In the genomic region with DNA sequence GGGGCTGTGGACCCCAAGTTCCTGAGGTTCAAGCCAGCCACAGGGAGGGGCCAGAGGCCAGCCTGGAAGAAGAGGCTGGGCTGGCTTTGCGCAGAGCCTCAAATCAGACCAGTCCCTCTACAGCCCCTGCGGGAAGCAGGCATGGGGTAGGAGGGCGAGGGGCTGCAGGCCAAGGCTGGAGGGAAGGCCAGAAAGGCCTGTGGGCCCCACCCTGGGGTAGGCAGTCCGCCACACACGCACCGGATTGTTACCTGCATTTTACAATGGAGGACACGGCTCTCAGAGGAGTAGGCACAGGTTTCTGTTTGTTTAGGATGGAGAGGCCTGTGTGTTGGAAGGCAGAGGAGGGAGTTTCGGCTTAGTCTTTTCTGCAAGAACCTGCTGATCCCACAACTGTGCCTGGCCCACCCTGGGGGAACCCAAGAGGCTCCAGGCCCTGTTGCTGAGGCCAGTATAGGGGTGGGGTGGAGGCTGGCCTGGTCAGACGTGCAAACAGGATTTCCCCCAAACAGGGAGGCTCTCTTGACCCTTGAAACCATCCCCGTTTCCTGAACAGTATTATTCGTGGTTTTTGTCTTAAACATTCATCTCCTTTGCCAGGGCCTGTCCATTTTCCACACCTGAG, we compare ENCODE assay signal across 12 cellular contexts. TPM values are rescaled to one million over a fixed set of nuclear protein-coding genes. Genes with fewer than 3 reads are reported as not detected.
A peak's percentile ranks its signal among the peaks of the same experiment; 100 is the strongest.
DNase-seq lines count a peak whose midpoint lies in the region; ATAC-seq, FAIRE-seq and TF ChIP-seq lines count a peak whose summit lies in the region.
"Had no signal": no experiment of that assay in that cellular context is flagged by ENCODE, and none has a peak within 500 bp of the region (broad histone marks: within the 10 kb centered on the region; RNA-seq: fewer than 3 reads in every experiment).

No MANE protein-coding gene starts in this region.

- TF ChIP-seq POLR2A in endothelial cell of umbilical vein (IDR thresholded peaks at IDR 0.05; ENCODE audit: low read depth, low read length) (no peak), tibial nerve (IDR thresholded peaks at IDR 0.05) (no peak)

- peaks cover 0 to 12% (median 2%) of the 10 kb centered on the region in 4 donors for H3K4me1 Mint-ChIP-seq in naive thymus-derived CD8-positive, alpha-beta T cell

- H3K36me3 Mint-ChIP-seq in naive thymus-derived CD8-positive, alpha-beta T cell = peaks cover 0 to 2% (median 0%) of the 10 kb centered on the region in 3 donors

- H3K9me3 ChIP-seq in NT2/D1 (ENCODE audit: insufficient read depth, low read length) (peaks cover 4% of the 10 kb centered on the region; the same call in 1 of the 2 replicates), endothelial cell of umbilical vein (replicated peaks; ENCODE audit: control insufficient read depth, insufficient read depth, low read length) (no peaks in the 10 kb centered on the region), mucosa of rectum (ENCODE audit: control insufficient read depth in 2 of 2, low read length in 2 of 2) (no peaks in the 10 kb centered on the region), tibial nerve (no peaks in the 10 kb centered on the region)

- H3K9ac ChIP-seq in NT2/D1 (ENCODE audit: insufficient read length, low read depth) = peak overlapping the region; percentile 74
- H3K9ac ChIP-seq in endothelial cell of umbilical vein (replicated peaks; ENCODE audit: extremely low read depth, insufficient read depth, low read length) = no peak overlapping the region
- H3K9ac ChIP-seq in mucosa of rectum (ENCODE audit: low read depth in 1 of 2, low read length in 2 of 2) = peak overlapping the region in 1 of 2 donors; percentile 78

- H3K36me3 ChIP-seq in NT2/D1 (ENCODE audit: insufficient read depth, insufficient read length, low read length) (no peaks in the 10 kb centered on the region), endothelial cell of umbilical vein (ENCODE audit: control insufficient read depth in 2 of 2, extremely low read depth in 1 of 2, insufficient read depth in 2 of 2, low read length in 2 of 2) (no peaks in the 10 kb centered on the region), mucosa of rectum (ENCODE audit: control insufficient read depth in 2 of 2, insufficient read depth in 2 of 2, low read length in 2 of 2) (no peaks in the 10 kb centered on the region), tibial nerve (no peaks in the 10 kb centered on the region)

- WGBS in tibial nerve, 2 donors = 80 to 86% methylated on average over 9 to 10 of the region's 11 CpGs

- H4K20me1 ChIP-seq in endothelial cell of umbilical vein (replicated peaks; ENCODE audit: control insufficient read depth, extremely low read depth, insufficient read depth, low read length) = no peaks in the 10 kb centered on the region

- no peaks in the 10 kb centered on the region for H3K79me2 ChIP-seq in endothelial cell of umbilical vein (ENCODE audit: control insufficient read depth, insufficient read depth, low read length)

- no peak for FAIRE-seq in endothelial cell of umbilical vein (lab: Jason Lieb, UNC)

- no peak for TF ChIP-seq CTCF in endothelial cell of umbilical vein (IDR thresholded peaks at IDR 0.05; ENCODE audit: extremely low read depth in 1 of 2, insufficient read depth in 1 of 2, low read depth in 1 of 2, low read length in 2 of 2)
- TF ChIP-seq CTCF in tibial nerve (IDR thresholded peaks at IDR 0.05) = no peak

- BruUV-seq in endothelial cell of umbilical vein (replicated peaks; lab: Mats Ljungman, UMichigan) = no TSS peak

- peak overlapping the region; percentile 95 for H2AFZ ChIP-seq in endothelial cell of umbilical vein (ENCODE audit: low read depth, low read length)

- POLR2A ChIA-PET in endothelial cell of umbilical vein (lab: Charles Lee) = no interaction called here
- POLR2A ChIA-PET in naive thymus-derived CD8-positive, alpha-beta T cell (lab: Charles Lee) = no interaction called here

- H3K27ac Mint-ChIP-seq in naive thymus-derived CD8-positive, alpha-beta T cell = peak overlapping the region in 1 of 10 donors; percentile 8

- no peak for ATAC-seq in activated CD4-positive, CD25-positive, alpha-beta regulatory T cell treated with anti-CD3 and anti-CD28 coated beads, Interleukin-2, amount 50 U/mL, for 24 hours
- no peak for ATAC-seq in naive thymus-derived CD8-positive, alpha-beta T cell

- H3K4me1 ChIP-seq in NT2/D1 (ENCODE audit: insufficient read depth, insufficient read length) (peaks cover 45% of the 10 kb centered on the region), endothelial cell of umbilical vein (ENCODE audit: control insufficient read depth, extremely low read depth, insufficient read depth, low read length) (peaks cover 14% of the 10 kb centered on the region), mucosa of rectum (ENCODE audit: control insufficient read depth in 2 of 2, insufficient read depth in 2 of 2, low read length in 2 of 2) (peaks cover 22 to 29% of the 10 kb centered on the region in 2 donors), tibial nerve (peaks cover 0 to 37% (median 14%) of the 10 kb centered on the region in 4 donors)

- peak overlapping the region; percentile 30 for H3K4me2 ChIP-seq in endothelial cell of umbilical vein (ENCODE audit: insufficient read depth, low read length)

- H3K4me3 ChIP-seq in NT2/D1 (ENCODE audit: insufficient read length, low read depth) (peak overlapping the region; percentile 22), endothelial cell of umbilical vein (replicated peaks in 1 of 3; ENCODE audit: insufficient read depth in 1 of 3, low read depth in 1 of 3, low read length in 3 of 3) (peak overlapping the region in 1 of 3 experiments; percentile 35), mucosa of rectum (ENCODE audit: low read length in 2 of 2) (peak overlapping the region; percentile 54 to 62), tibial nerve (peak overlapping the region in 3 of 4 donors; percentile 21 to 55 (median 36))

- H3K4me3 Mint-ChIP-seq in naive thymus-derived CD8-positive, alpha-beta T cell = peak overlapping the region in 3 of 10 donors; percentile 22 to 34 (median 32)

- no peaks in the 10 kb centered on the region for H3K9me3 Mint-ChIP-seq in naive thymus-derived CD8-positive, alpha-beta T cell

- TF ChIP-seq EP300 in tibial nerve (IDR thresholded peaks at IDR 0.05) = no peak

- CTCF ChIA-PET in endothelial cell of umbilical vein (lab: Charles Lee) = no interaction called here

- H3K27ac ChIP-seq in endothelial cell of umbilical vein (ENCODE audit: insufficient read depth, low read depth, low read length) (peak overlapping the region; percentile 12), mucosa of rectum (ENCODE audit: low read depth in 2 of 2, low read length in 2 of 2) (peak overlapping the region; percentile 75 to 80), tibial nerve (peak overlapping the region; percentile 57 to 87 (median 79))
- H3K27ac ChIP-seq: HL-60 had no signal

- intact Hi-C loops in endothelial cell of umbilical vein (cut with micrococcal nuclease) = no loop called here

- dilution Hi-C loops in endothelial cell of umbilical vein (cut with MboI; ENCODE audit: extremely low pct_ligation_motif_present, low sequenced_read_pairs) = no loop called here

- H3K9me1 ChIP-seq in endothelial cell of umbilical vein (replicated peaks; ENCODE audit: control insufficient read depth, extremely low read depth, insufficient read depth, low read length) = no peaks in the 10 kb centered on the region

- DNase-seq in NT2/D1 (ENCODE audit: low read depth, low spot score) = no peak
- no peak for DNase-seq in endothelial cell of umbilical vein (ENCODE audit: low read depth, low spot score)
- no peak for DNase-seq in tibial nerve (ENCODE audit: low spot score in 2 of 2)
- no peak for DNase-seq in cortex of kidney (lab: John Stamatoyannopoulos, UW)
- DNase-seq in naive thymus-derived CD8-positive, alpha-beta T cell = no peak
- DNase-seq: activated CD4-positive, alpha-beta T cell treated with anti-CD3 and anti-CD28 coated beads, Interleukin-2, amount 50 U/mL, for 1 hour; NCI-H2081 treated with DMSO at 0.1 percent for 48 hours; SHP77 treated with DMSO at 0.1 percent for 48 hours had no signal

- H3K27me3 Mint-ChIP-seq in naive thymus-derived CD8-positive, alpha-beta T cell = peaks cover 4 to 28% (median 16%) of the 10 kb centered on the region in 5 donors

- H3K27me3 ChIP-seq in NT2/D1 (ENCODE audit: insufficient read depth, insufficient read length) (no peaks in the 10 kb centered on the region), endothelial cell of umbilical vein (ENCODE audit: control insufficient read depth in 2 of 2, insufficient read depth in 2 of 2, low read length in 2 of 2) (peaks cover 0 to 4% of the 10 kb centered on the region in 2 experiments), mucosa of rectum (ENCODE audit: control insufficient read depth in 2 of 2, insufficient read depth in 2 of 2, low read length in 2 of 2) (no peaks in the 10 kb centered on the region), tibial nerve (peaks cover 0 to 11% of the 10 kb centered on the region in 2 donors)

RNA-seq across cellular contexts. Expression of a gene that starts 0.7 kb away (rescaled TPM):
- total RNA-seq in endothelial cell of umbilical vein = 5.0 and 11.5 TPM in 2 replicates
- 4.2 and 4.6 TPM in 2 replicates for polyA plus RNA-seq in endothelial cell of umbilical vein
- 1.2 and 2.0 TPM in 2 replicates for polyA plus RNA-seq in endothelial cell of umbilical vein (2011; cell fraction: cytosol; rRNA removed)
- 6.6 and 9.1 TPM in 2 replicates for polyA plus RNA-seq in endothelial cell of umbilical vein (2011; cell fraction: nucleus; rRNA removed)
- 1.3 and 1.5 TPM in 2 replicates for polyA plus RNA-seq in endothelial cell of umbilical vein (2012)
- 1.1 and 2.0 TPM in 2 replicates for polyA minus RNA-seq in endothelial cell of umbilical vein
- not detected for polyA minus RNA-seq in endothelial cell of umbilical vein (2011; cell fraction: cytosol; rRNA and poly(A)+ RNA removed)
- 2.0 and 3.1 TPM in 2 replicates for polyA minus RNA-seq in endothelial cell of umbilical vein (2011; cell fraction: nucleus; rRNA and poly(A)+ RNA removed)
- 10 to 100 TPM in 3 of 4 donors, 1 to 10 TPM in 1; 5.9 to 18.0 (median 14.3) TPM for total RNA-seq in tibial nerve
- total RNA-seq in naive thymus-derived CD8-positive, alpha-beta T cell = 1 to 10 TPM; 2.0 to 3.7 TPM
- polyA plus RNA-seq in naive thymus-derived CD8-positive, alpha-beta T cell = under 1 TPM in 2 of 3 donors, not detected in 1; 0.30 to 0.38 TPM
- total RNA-seq: H4 had no signal

RNA-seq across cellular contexts. Expression of a gene that starts 15.3 kb away (rescaled TPM):
- total RNA-seq in endothelial cell of umbilical vein (13.4 and 15.5 TPM in 2 replicates), tibial nerve (10 to 100 TPM in 3 of 4 donors, 1 to 10 TPM in 1; 5.2 to 32.8 (median 12.9) TPM)
- polyA plus RNA-seq in endothelial cell of umbilical vein = 12.3 and 14.2 TPM in 2 replicates
- 11.9 and 12.9 TPM in 2 replicates for polyA plus RNA-seq in endothelial cell of umbilical vein (2011; cell fraction: cytosol; rRNA removed)
- polyA plus RNA-seq in endothelial cell of umbilical vein (2011; cell fraction: nucleus; rRNA removed) = 41.1 and 49.4 TPM in 2 replicates
- polyA plus RNA-seq in endothelial cell of umbilical vein (2012) = 15.6 and 17.5 TPM in 2 replicates
- polyA minus RNA-seq in endothelial cell of umbilical vein = 2.4 and 5.0 TPM in 2 replicates
- 1.2 TPM for polyA minus RNA-seq in endothelial cell of umbilical vein (2011; cell fraction: cytosol; rRNA and poly(A)+ RNA removed)
- 8.1 and 14.1 TPM in 2 replicates for polyA minus RNA-seq in endothelial cell of umbilical vein (2011; cell fraction: nucleus; rRNA and poly(A)+ RNA removed)
- total RNA-seq in naive thymus-derived CD8-positive, alpha-beta T cell = 10 to 100 TPM; 34.9 to 35.6 TPM
- 10 to 100 TPM in 1 of 3 donors, 1 to 10 TPM in 2; 3.1 to 13.9 (median 7.5) TPM for polyA plus RNA-seq in naive thymus-derived CD8-positive, alpha-beta T cell

RNA-seq across cellular contexts. Expression of a gene that starts 15.5 kb away (rescaled TPM):
- 303 and 310 TPM in 2 replicates for total RNA-seq in endothelial cell of umbilical vein
- polyA plus RNA-seq in endothelial cell of umbilical vein = 244 and 304 TPM in 2 replicates
- polyA plus RNA-seq in endothelial cell of umbilical vein (2011; cell fraction: cytosol; rRNA removed) = 863 and 945 TPM in 2 replicates
- 171 and 218 TPM in 2 replicates for polyA plus RNA-seq in endothelial cell of umbilical vein (2011; cell fraction: nucleus; rRNA removed)
- polyA plus RNA-seq in endothelial cell of umbilical vein (2012) = 698 and 943 TPM in 2 replicates
- 65.6 and 98.9 TPM in 2 replicates for polyA minus RNA-seq in endothelial cell of umbilical vein
- 64.9 TPM for polyA minus RNA-seq in endothelial cell of umbilical vein (2011; cell fraction: cytosol; rRNA and poly(A)+ RNA removed)
- polyA minus RNA-seq in endothelial cell of umbilical vein (2011; cell fraction: nucleus; rRNA and poly(A)+ RNA removed) = 19.5 and 27.3 TPM in 2 replicates
- total RNA-seq in tibial nerve = 100 to 1,000 TPM in 3 of 4 donors, 10 to 100 TPM in 1; 50.0 to 219 (median 139) TPM
- total RNA-seq in naive thymus-derived CD8-positive, alpha-beta T cell = 100 to 1,000 TPM; 146 to 155 TPM
- 100 to 1,000 TPM; 420 to 468 (median 462) TPM for polyA plus RNA-seq in naive thymus-derived CD8-positive, alpha-beta T cell

RNA-seq across cellular contexts. Expression of a gene that starts 16.0 kb away (rescaled TPM):
- 69.2 and 70.2 TPM in 2 replicates for total RNA-seq in endothelial cell of umbilical vein
- 91.8 and 95.3 TPM in 2 replicates for polyA plus RNA-seq in endothelial cell of umbilical vein
- polyA plus RNA-seq in endothelial cell of umbilical vein (2011; cell fraction: cytosol; rRNA removed) = 53.0 and 64.5 TPM in 2 replicates
- polyA plus RNA-seq in endothelial cell of umbilical vein (2011; cell fraction: nucleus; rRNA removed) = 376 and 396 TPM in 2 replicates
- polyA plus RNA-seq in endothelial cell of umbilical vein (2012) = 42.1 and 58.2 TPM in 2 replicates
- 80.4 and 109 TPM in 2 replicates for polyA minus RNA-seq in endothelial cell of umbilical vein
- 18.2 TPM for polyA minus RNA-seq in endothelial cell of umbilical vein (2011; cell fraction: cytosol; rRNA and poly(A)+ RNA removed)
- 85.7 and 100 TPM in 2 replicates for polyA minus RNA-seq in endothelial cell of umbilical vein (2011; cell fraction: nucleus; rRNA and poly(A)+ RNA removed)
- total RNA-seq in tibial nerve = 100 to 1,000 TPM in 2 of 4 donors, 10 to 100 TPM in 2; 54.8 to 123 (median 90.5) TPM
- total RNA-seq in naive thymus-derived CD8-positive, alpha-beta T cell = 10 to 100 TPM; 45.6 to 49.3 TPM
- 1 to 10 TPM; 3.4 to 4.4 (median 3.9) TPM for polyA plus RNA-seq in naive thymus-derived CD8-positive, alpha-beta T cell

Comparison
In these comparisons a context has a peak if more than half of its experiments do, and no peak if none do; other contexts are left out.
1. H3K27ac ChIP-seq: peak in every context shown above with its lines; median percentile 79 in tibial nerve; 78 in mucosa of rectum; 12 in endothelial cell of umbilical vein.